1 cellular context compared by ENCODE assay signal in genomic region chr20:47785900-47786762, GRCh38.
TF ChIP-seq lines count a peak whose summit lies in the region.

No MANE protein-coding gene starts in this region.

TF ChIP-seq in HepG2, 621 proteins besides CTCF, POLR2A, EP300 and RAD21 (continued from another document and continues in another):
- TF ChIP-seq HNF1A (IDR thresholded peaks at IDR 0.05; ENCODE audit: low read depth) (no peak), HNF1A (CRISPR knock-in tag; IDR thresholded peaks at IDR 0.05; ENCODE audit: borderline replicate concordance) (peak; percentile 48; the same call in 1 of the 2 replicates), ZNF350 (CRISPR knock-in tag; IDR thresholded peaks at IDR 0.05; ENCODE audit: borderline replicate concordance, low read depth) (peak; percentile 80), CC2D1A (CRISPR knock-in tag; IDR thresholded peaks at IDR 0.05) (no peak), ZSCAN9 (CRISPR knock-in tag; IDR thresholded peaks at IDR 0.05; ENCODE audit: borderline replicate concordance) (0 out of 2 replicates have a peak, but pooled peaks have one; percentile 62), MAF1 (CRISPR knock-in tag; IDR thresholded peaks at IDR 0.05; ENCODE audit: borderline replicate concordance) (0 out of 2 replicates have a peak, but pooled peaks have one; percentile 16), ZBTB44 (CRISPR knock-in tag; IDR thresholded peaks at IDR 0.05) (0 out of 2 replicates have a peak, but pooled peaks have one; percentile 32), TARDBP (CRISPR knock-in tag; IDR thresholded peaks at IDR 0.05) (no peak), HNRNPH1 (optimal IDR thresholded peaks at IDR 0.05; ENCODE audit: low read depth, low read length) (no peak), SRY (CRISPR knock-in tag; IDR thresholded peaks at IDR 0.05) (peak; percentile 86; the same call in 1 of the 2 replicates), BORCS8-MEF2B (CRISPR knock-in tag; IDR thresholded peaks at IDR 0.05) (0 out of 2 replicates have a peak, but pooled peaks have one; percentile 52), ZNF574 (CRISPR knock-in tag; IDR thresholded peaks at IDR 0.05) (peak; percentile 37), GPN1 (CRISPR knock-in tag; IDR thresholded peaks at IDR 0.05; ENCODE audit: borderline replicate concordance) (no peak), ZNF777 (CRISPR knock-in tag; IDR thresholded peaks at IDR 0.05) (no peak; the same call in none of the 2 replicates), SOX6 (IDR thresholded peaks at IDR 0.05) (no peak), SOX6 (CRISPR knock-in tag; IDR thresholded peaks at IDR 0.05) (peak; percentile 49), ZSCAN20 (CRISPR knock-in tag; IDR thresholded peaks at IDR 0.05; ENCODE audit: borderline replicate concordance) (0 out of 2 replicates have a peak, but pooled peaks have one; percentile 43), ZNF230 (CRISPR knock-in tag; IDR thresholded peaks at IDR 0.05) (peak; percentile 33; the same call in 1 of the 2 replicates), ZNF10 (CRISPR knock-in tag; IDR thresholded peaks at IDR 0.05; ENCODE audit: borderline replicate concordance, low read depth) (0 out of 2 replicates have a peak, but pooled peaks have one; percentile 82), ZNF280D (CRISPR knock-in tag; IDR thresholded peaks at IDR 0.05) (peak; percentile 62; the same call in 1 of the 2 replicates), GABPB1 (CRISPR knock-in tag; IDR thresholded peaks at IDR 0.05) (peak; percentile 29), ZNF337 (CRISPR knock-in tag; IDR thresholded peaks at IDR 0.05; ENCODE audit: borderline replicate concordance, low read depth) (0 out of 2 replicates have a peak, but pooled peaks have one; percentile 68), ZBTB42 (CRISPR knock-in tag; IDR thresholded peaks at IDR 0.05) (peak; percentile 65; the same call in 1 of the 2 replicates), MIER2 (CRISPR knock-in tag; IDR thresholded peaks at IDR 0.05) (peak; percentile 54; the same call in 1 of the 2 replicates), ZNF430 (CRISPR knock-in tag; IDR thresholded peaks at IDR 0.05) (peak; percentile 32; the same call in 1 of the 2 replicates), ZNF614 (CRISPR knock-in tag; IDR thresholded peaks at IDR 0.05; ENCODE audit: borderline replicate concordance) (peak; percentile 46; the same call in 1 of the 2 replicates), TEAD3 (CRISPR knock-in tag; optimal IDR thresholded peaks at IDR 0.05; ENCODE audit: borderline replicate concordance) (peak; percentile 35), ARNTL (CRISPR knock-in tag; IDR thresholded peaks at IDR 0.05) (peak; percentile 82; the same call in 1 of the 2 replicates), MAZ (IDR thresholded peaks at IDR 0.05; ENCODE audit: borderline replicate concordance, low read depth, low read length) (0 out of 2 replicates have a peak, but pooled peaks have one; percentile 38), MAZ (CRISPR knock-in tag; IDR thresholded peaks at IDR 0.05; ENCODE audit: low read depth) (no peak; the same call in none of the 2 replicates), DR1 (CRISPR knock-in tag; IDR thresholded peaks at IDR 0.05) (0 out of 2 replicates have a peak, but pooled peaks have one; percentile 15), THAP11 (CRISPR knock-in tag; IDR thresholded peaks at IDR 0.05) (peak; percentile 28; the same call in 1 of the 2 replicates), ZNF589 (CRISPR knock-in tag; conservative IDR thresholded peaks at IDR 0.05) (no peak), THAP9 (CRISPR knock-in tag; IDR thresholded peaks at IDR 0.05; ENCODE audit: borderline replicate concordance) (peak; percentile 58; the same call in 1 of the 2 replicates), SOX13 (IDR thresholded peaks at IDR 0.05) (no peak), SOX13 (CRISPR knock-in tag; conservative IDR thresholded peaks at IDR 0.05 in 1 of 2, IDR thresholded peaks at IDR 0.05 in 1 of 2) (0 out of 4 replicates have a peak, but pooled peaks of 1 of the 2 experiments have one; percentile 14), HNF1B (CRISPR knock-in tag; IDR thresholded peaks at IDR 0.05) (peak; percentile 54), ZSCAN25 (CRISPR knock-in tag; IDR thresholded peaks at IDR 0.05) (peak; percentile 43; the same call in 1 of the 2 replicates)
- TF ChIP-seq, protein P1, sequence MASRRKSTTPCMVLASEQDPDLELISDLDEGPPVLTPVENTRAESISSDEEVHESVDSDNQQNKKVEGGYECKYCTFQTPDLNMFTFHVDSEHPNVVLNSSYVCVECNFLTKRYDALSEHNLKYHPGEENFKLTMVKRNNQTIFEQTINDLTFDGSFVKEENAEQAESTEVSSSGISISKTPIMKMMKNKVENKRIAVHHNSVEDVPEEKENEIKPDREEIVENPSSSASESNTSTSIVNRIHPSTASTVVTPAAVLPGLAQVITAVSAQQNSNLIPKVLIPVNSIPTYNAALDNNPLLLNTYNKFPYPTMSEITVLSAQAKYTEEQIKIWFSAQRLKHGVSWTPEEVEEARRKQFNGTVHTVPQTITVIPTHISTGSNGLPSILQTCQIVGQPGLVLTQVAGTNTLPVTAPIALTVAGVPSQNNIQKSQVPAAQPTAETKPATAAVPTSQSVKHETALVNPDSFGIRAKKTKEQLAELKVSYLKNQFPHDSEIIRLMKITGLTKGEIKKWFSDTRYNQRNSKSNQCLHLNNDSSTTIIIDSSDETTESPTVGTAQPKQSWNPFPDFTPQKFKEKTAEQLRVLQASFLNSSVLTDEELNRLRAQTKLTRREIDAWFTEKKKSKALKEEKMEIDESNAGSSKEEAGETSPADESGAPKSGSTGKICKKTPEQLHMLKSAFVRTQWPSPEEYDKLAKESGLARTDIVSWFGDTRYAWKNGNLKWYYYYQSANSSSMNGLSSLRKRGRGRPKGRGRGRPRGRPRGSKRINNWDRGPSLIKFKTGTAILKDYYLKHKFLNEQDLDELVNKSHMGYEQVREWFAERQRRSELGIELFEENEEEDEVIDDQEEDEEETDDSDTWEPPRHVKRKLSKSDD (CRISPR knock-in tag; IDR thresholded peaks at IDR 0.05; ENCODE audit: low read depth), result 0 out of 2 replicates have a peak, but pooled peaks have one; percentile 49
- TF ChIP-seq, protein P2, sequence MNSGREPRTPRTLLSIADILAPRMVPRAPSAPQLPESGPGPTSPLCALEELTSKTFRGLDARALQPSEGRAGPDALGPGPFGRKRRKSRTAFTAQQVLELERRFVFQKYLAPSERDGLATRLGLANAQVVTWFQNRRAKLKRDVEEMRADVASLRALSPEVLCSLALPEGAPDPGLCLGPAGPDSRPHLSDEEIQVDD (CRISPR knock-in tag; IDR thresholded peaks at IDR 0.05; ENCODE audit: borderline replicate concordance), result peak; percentile 64; the same call in 1 of the 2 replicates
